Comparison of ENCODE assay signal across 9 cellular contexts in the genomic region with DNA sequence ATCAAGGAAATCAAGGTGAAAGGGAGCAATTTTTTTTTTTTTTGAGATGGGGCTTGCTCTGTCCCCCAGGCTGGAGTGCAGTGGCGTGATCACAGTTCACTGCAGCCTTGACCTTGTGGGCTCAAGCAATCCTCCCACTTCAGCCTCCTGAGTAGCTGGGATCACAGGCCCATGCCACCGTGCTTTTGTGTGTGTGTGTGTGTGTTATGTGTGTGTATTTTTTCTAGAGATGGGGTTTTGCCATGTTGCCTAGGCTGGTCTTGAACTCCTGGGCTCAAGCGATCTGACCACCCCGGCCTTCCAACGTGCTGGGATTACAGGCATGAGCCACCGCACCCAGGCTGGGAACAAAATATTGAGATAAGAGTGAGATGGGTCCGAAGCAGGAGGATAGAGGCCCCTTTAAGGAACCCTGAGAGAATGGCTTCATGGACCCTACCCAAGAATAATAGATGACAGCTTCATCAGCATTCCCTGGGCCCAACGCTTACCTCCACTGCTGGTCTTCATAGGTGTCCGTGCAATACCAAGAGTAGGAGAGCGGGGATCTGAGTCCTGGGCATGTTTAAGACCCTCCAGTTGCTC. TPM values are rescaled to one million over a fixed set of nuclear protein-coding genes. Genes with fewer than 3 reads are reported as not detected.
A peak's percentile ranks its signal among the peaks of the same experiment; 100 is the strongest.
DNase-seq lines count a peak whose midpoint lies in the region; ATAC-seq and TF ChIP-seq lines count a peak whose summit lies in the region.
"Had no signal": no experiment of that assay in that cellular context is flagged by ENCODE, and none has a peak within 500 bp of the region (broad histone marks: within the 10 kb centered on the region; RNA-seq: fewer than 3 reads in every experiment).

No MANE protein-coding gene starts in this region.

- peak overlapping the region; percentile 47 for H3K27ac Mint-ChIP-seq in mesothelial cell of epicardium
- H3K27ac Mint-ChIP-seq in CD8-positive, alpha-beta T cell: no peak overlapping the region

- H3K36me3 Mint-ChIP-seq in mesothelial cell of epicardium: peaks cover 20% of the 10 kb centered on the region
- peaks cover 23% of the 10 kb centered on the region for H3K36me3 Mint-ChIP-seq in CD8-positive, alpha-beta T cell

- H3K4me3 Mint-ChIP-seq in mesothelial cell of epicardium: peak overlapping the region; percentile 95
- no peak overlapping the region for H3K4me3 Mint-ChIP-seq in CD8-positive, alpha-beta T cell

- H3K9me3 ChIP-seq in GM23248 (ENCODE audit: low read depth): no peaks in the 10 kb centered on the region
- H3K9me3 ChIP-seq in CD8-positive, alpha-beta T cell (ENCODE audit: low read length): no peaks in the 10 kb centered on the region
- H3K9me3 ChIP-seq: mucosa of descending colon had no signal

- peak overlapping the region; percentile 90 for H3K4me2 ChIP-seq in GM23248 (ENCODE audit: unreplicated experiment)

- H4K20me1 ChIP-seq in GM23248 (ENCODE audit: insufficient read depth): no peaks in the 10 kb centered on the region

- H3K9me2 ChIP-seq in GM23248 (ENCODE audit: insufficient read depth): no peaks in the 10 kb centered on the region

- H3K4me1 Mint-ChIP-seq in mesothelial cell of epicardium: peaks cover 32% of the 10 kb centered on the region
- H3K4me1 Mint-ChIP-seq in CD8-positive, alpha-beta T cell (ENCODE audit: low read depth): peaks cover 22% of the 10 kb centered on the region

- TF ChIP-seq CTCF in WI38 (IDR thresholded peaks at IDR 0.05; ENCODE audit: low read depth, low read length) (no peak), mesothelial cell of epicardium (IDR thresholded peaks at IDR 0.05; ENCODE audit: unreplicated experiment) (no peak)
- no peak for TF ChIP-seq CTCF in CD8-positive, alpha-beta T cell (IDR thresholded peaks at IDR 0.05)

- H3K36me3 ChIP-seq in GM23248 (ENCODE audit: low read depth): peaks cover 14% of the 10 kb centered on the region; the same call in 1 of the 2 replicates
- no peaks in the 10 kb centered on the region for H3K36me3 ChIP-seq in CD8-positive, alpha-beta T cell (ENCODE audit: insufficient read depth, low read length)

- H3K27me3 Mint-ChIP-seq in mesothelial cell of epicardium (ENCODE audit: low read depth): no peaks in the 10 kb centered on the region
- H3K27me3 Mint-ChIP-seq in CD8-positive, alpha-beta T cell (ENCODE audit: low read depth): no peaks in the 10 kb centered on the region

- H2AFZ ChIP-seq in GM23248: no peak overlapping the region

- H3K4me3 ChIP-seq in GM23248: peak overlapping the region; percentile 89
- peak overlapping the region; percentile 65 for H3K4me3 ChIP-seq in WI38 (ENCODE audit: low read depth, low read length)
- no peak overlapping the region for H3K4me3 ChIP-seq in CD8-positive, alpha-beta T cell (ENCODE audit: low read depth, low read length)
- H3K4me3 ChIP-seq: mucosa of descending colon had no signal

- in situ Hi-C loops in GM23248 (cut with MboI): no loop called here

- peaks cover 14% of the 10 kb centered on the region for H3K4me1 ChIP-seq in GM23248 (ENCODE audit: insufficient read depth)
- peaks cover 20% of the 10 kb centered on the region for H3K4me1 ChIP-seq in CD8-positive, alpha-beta T cell (ENCODE audit: insufficient read depth, low read length)

- intact Hi-C loops in posterior vena cava (cut with DNase I): no loop called here
- intact Hi-C loops in CD8-positive, alpha-beta T cell (cut with DNase I, micrococcal nuclease): loop anchor here (2.0 to 5.0 kb wide), 4 partner anchors 15 to 337 kb away; a partner anchor contains a TSS

- POLR2A ChIA-PET in CD8-positive, alpha-beta T cell (lab: Charles Lee): interaction anchor here (3.4 kb wide), 1 partner anchor 126 kb away, joined by 24 read pairs; a partner anchor contains a TSS

- no peak for ATAC-seq in GM19328 (IDR thresholded peaks at IDR 0.05; ENCODE audit: unreplicated experiment)
- no peak for ATAC-seq in CD8-positive, alpha-beta T cell

- H3K27me3 ChIP-seq in GM23248 (replicated peaks; ENCODE audit: insufficient read depth): no peaks in the 10 kb centered on the region
- H3K27me3 ChIP-seq in CD8-positive, alpha-beta T cell (ENCODE audit: insufficient read depth, low read length): no peaks in the 10 kb centered on the region

- no peak overlapping the region for H3K27ac ChIP-seq in GM23248
- H3K27ac ChIP-seq in CD8-positive, alpha-beta T cell (ENCODE audit: low read depth, low read length): no peak overlapping the region

- CTCF ChIA-PET in CD8-positive, alpha-beta T cell (lab: Charles Lee): interaction anchor here (2.1 to 7.2 kb wide), 4 partner anchors 14 to 42 kb away, joined by 8 to 126 read pairs (median 10); a partner anchor contains a TSS

- H3F3A ChIP-seq in GM23248 (ENCODE audit: insufficient read depth): peaks cover 17% of the 10 kb centered on the region

- H3K79me2 ChIP-seq in GM23248 (ENCODE audit: insufficient read depth): peaks cover 52% of the 10 kb centered on the region

- WGBS in GM23248 (ENCODE audit: low coverage in 1 of 2, low lambda C conversion rate in 2 of 2, missing lambda C conversion rate in 2 of 2), 2 experiments: 48 to 50% methylated on average over 10 of the region's 10 CpGs

- DNase-seq in GM23248 (no peak), mesothelial cell of epicardium (ENCODE audit: low spot score in 2 of 2, unreplicated experiment in 2 of 2) (no peak), posterior vena cava (ENCODE audit: low spot score) (no peak)
- DNase-seq in CD8-positive, alpha-beta T cell: no peak
- DNase-seq: amygdala; NK-92 treated with Interleukin-12 subunit alpha and Interleukin-12 subunit beta, amount 100 ng/mL, for 24 hours had no signal

- no peaks in the 10 kb centered on the region for H3K9me3 Mint-ChIP-seq in mesothelial cell of epicardium
- H3K9me3 Mint-ChIP-seq in CD8-positive, alpha-beta T cell: no peaks in the 10 kb centered on the region

- peak overlapping the region; percentile 91 for H3K9ac ChIP-seq in GM23248

RNA-seq across cellular contexts. Expression of a gene that starts 1.0 kb away (rescaled TPM):
- total RNA-seq in GM23248 (2014; rRNA removed; shearing (Covaris generic)): 19.6 and 23.9 TPM in 2 replicates
- polyA plus RNA-seq in GM23248 (2016; fragmentation: Nextera tagmentation; extraction: Ambion mirVana): 30.2 and 31.4 TPM in 2 replicates
- total RNA-seq in mesothelial cell of epicardium (11.9 to 18.6 TPM (median 14.3 TPM) in 3 replicates), posterior vena cava (under 1 TPM; 0.46 to 0.52 TPM)
- total RNA-seq in CD8-positive, alpha-beta T cell: under 1 TPM; 0.61 to 0.92 TPM

RNA-seq across cellular contexts. Expression of a gene that starts 1.9 kb away (rescaled TPM):
- total RNA-seq in GM23248 (2014; rRNA removed; shearing (Covaris generic)): 96.2 and 97.5 TPM in 2 replicates
- polyA plus RNA-seq in GM23248 (2016; fragmentation: Nextera tagmentation; extraction: Ambion mirVana): 73.2 and 77.9 TPM in 2 replicates
- 119 to 126 TPM (median 122 TPM) in 3 replicates for total RNA-seq in mesothelial cell of epicardium
- total RNA-seq in posterior vena cava: 10 to 100 TPM; 87.0 to 91.1 TPM
- 10 to 100 TPM; 24.0 to 25.9 TPM for total RNA-seq in CD8-positive, alpha-beta T cell

RNA-seq across cellular contexts. Expression of a gene that starts 9.3 kb away (rescaled TPM):
- total RNA-seq in GM23248 (2014; rRNA removed; shearing (Covaris generic)): 1.0 and 3.2 TPM in 2 replicates
- polyA plus RNA-seq in GM23248 (2016; fragmentation: Nextera tagmentation; extraction: Ambion mirVana): 1.5 and 2.2 TPM in 2 replicates
- total RNA-seq in mesothelial cell of epicardium: 22.9 to 24.3 TPM (median 23.0 TPM) in 3 replicates
- 1 to 10 TPM; 3.6 to 4.0 TPM for total RNA-seq in posterior vena cava
- 1 to 10 TPM in 1 of 2 experiments, under 1 TPM in 1; 0.49 to 1.0 TPM for total RNA-seq in CD8-positive, alpha-beta T cell

RNA-seq across cellular contexts. Expression of a gene that starts 17.3 kb away (rescaled TPM):
- 1,720 and 1,799 TPM in 2 replicates for total RNA-seq in GM23248 (2014; rRNA removed; shearing (Covaris generic))
- 1,936 and 1,978 TPM in 2 replicates for polyA plus RNA-seq in GM23248 (2016; fragmentation: Nextera tagmentation; extraction: Ambion mirVana)
- total RNA-seq in mesothelial cell of epicardium (473 to 488 TPM (median 484 TPM) in 3 replicates), posterior vena cava (100 to 1,000 TPM; 303 to 366 TPM)
- 10 to 100 TPM; 59.6 to 64.0 TPM for total RNA-seq in CD8-positive, alpha-beta T cell

RNA-seq across cellular contexts. Expression of a gene that starts 21.9 kb away (rescaled TPM):
- 32.5 and 43.0 TPM in 2 replicates for total RNA-seq in GM23248 (2014; rRNA removed; shearing (Covaris generic))
- 37.6 and 39.1 TPM in 2 replicates for polyA plus RNA-seq in GM23248 (2016; fragmentation: Nextera tagmentation; extraction: Ambion mirVana)
- total RNA-seq in mesothelial cell of epicardium: 80.7 to 86.2 TPM (median 83.8 TPM) in 3 replicates
- total RNA-seq in posterior vena cava: 10 to 100 TPM; 37.7 to 59.9 TPM
- total RNA-seq in CD8-positive, alpha-beta T cell: 1 to 10 TPM; 3.4 to 4.9 TPM

Comparison
In these comparisons a context has a peak if more than half of its experiments do, and no peak if none do; other contexts are left out.
1. intact Hi-C loops: an anchor here in CD8-positive, alpha-beta T cell (2.0 to 5.0 kb wide); none called in posterior vena cava.